ENCODE assay signal across 26 cellular contexts in the genomic region with DNA sequence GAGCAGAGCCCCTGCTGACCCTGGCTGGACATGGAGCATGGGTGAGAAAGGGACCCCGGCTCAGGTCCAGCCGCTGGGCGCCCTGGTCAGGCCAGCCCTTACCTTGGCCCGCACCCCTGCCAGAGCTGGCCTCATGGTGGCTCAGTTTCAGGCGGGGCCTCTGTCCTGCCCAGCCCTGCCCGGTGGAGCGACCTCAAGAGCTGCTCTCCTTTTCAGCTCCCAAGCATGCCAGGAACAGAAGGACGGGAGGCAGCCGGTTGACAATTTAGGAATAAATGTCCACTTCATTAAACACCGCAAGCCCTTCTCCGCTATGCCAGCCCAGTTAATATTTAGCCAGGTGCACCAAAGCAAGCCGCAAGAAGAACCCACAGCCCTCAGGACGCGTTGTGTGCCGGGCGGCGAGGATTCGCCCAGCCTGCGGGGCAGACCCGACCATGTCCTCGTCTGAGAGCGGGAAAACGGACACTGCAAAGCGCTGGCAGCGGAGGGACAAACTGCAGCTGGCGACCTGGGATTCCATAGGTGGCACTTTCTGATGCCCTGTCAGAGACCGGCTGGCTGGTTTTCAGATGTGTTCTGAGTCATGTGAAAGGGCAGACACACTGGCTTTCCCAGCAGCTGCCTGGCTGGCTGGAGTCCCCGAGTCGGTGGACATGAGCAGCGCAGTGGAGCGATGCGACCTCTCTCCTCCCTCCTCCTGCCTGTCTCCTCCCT.
DNase-seq lines count a peak whose midpoint lies in the region; ATAC-seq, FAIRE-seq and TF ChIP-seq lines count a peak whose summit lies in the region.
"Had no signal": no experiment of that assay in that cellular context is flagged by ENCODE, and none has a peak within 500 bp of the region (broad histone marks: within the 10 kb centered on the region; RNA-seq: fewer than 3 reads in every experiment).

No MANE protein-coding gene starts in this region.

- peak; percentile 71 for DNase-seq in ACHN
- peak; percentile 56 for DNase-seq in HK-2 (ENCODE audit: unreplicated experiment)
- DNase-seq in kidney: peak; percentile 91
- peak; percentile 53 for DNase-seq in mucosa of gallbladder (ENCODE audit: low spot score)
- no peak for DNase-seq in A673 (ENCODE audit: low spot score)
- no peak for DNase-seq in osteocyte (ENCODE audit: extremely low spot score, unreplicated experiment)
- DNase-seq in NOMO-1 treated with DMSO at 0.1 percent for 48 hours (lab: John Stamatoyannopoulos, UW; ENCODE audit: unreplicated experiment): no peak
- DNase-seq: activated CD4-positive, alpha-beta T cell treated with anti-CD3 and anti-CD28 coated beads, Interleukin-2, amount 10 ng/mL, durations not matched to agents 24 days and 14 days; activated CD8-positive, alpha-beta memory T cell treated with anti-CD3 and anti-CD28 coated beads, Interleukin-2, amount 10 ng/mL, durations not matched to agents 7 days and 5 days; activated naive CD4-positive, alpha-beta T cell treated with anti-CD3 and anti-CD28 coated beads for 36 hours; effector memory CD4-positive, alpha-beta T cell; foreskin keratinocyte; GDM1; Kasumi-1; mammary epithelial cell; NCI-H187; NCI-H69; spleen; stimulated activated CD4-positive, alpha-beta T cell treated with anti-CD3 and anti-CD28 coated beads, Interleukin-2, amount 100 ng/mL, for 48 hours; stimulated activated naive B cell treated with anti-CD40 and anti-IgM and Interleukin-4, amounts not matched to agents 10 μg/mL and 1 μg/mL and 100 μg/mL, for 72 hours; T-helper 2 cell; testis had no signal

- H3K36me3 ChIP-seq in kidney (ENCODE audit: control insufficient read depth in 1 of 2, insufficient read depth in 2 of 2, low read length in 2 of 2) (no peaks in the 10 kb centered on the region), A673 (ENCODE audit: insufficient read depth, low read length, poor library complexity, severe bottlenecking) (no peaks in the 10 kb centered on the region)
- H3K36me3 ChIP-seq: breast epithelium, neutrophil, spleen had no signal

- H3K4me1 ChIP-seq in kidney (ENCODE audit: control insufficient read depth in 1 of 2, insufficient read depth in 1 of 2, low read depth in 1 of 2, low read length in 2 of 2) (peaks cover 7 to 11% of the 10 kb centered on the region in 2 donors), A673 (ENCODE audit: insufficient read depth, low read length, poor library complexity, severe bottlenecking) (no peaks in the 10 kb centered on the region)
- H3K4me1 ChIP-seq: breast epithelium, foreskin keratinocyte had no signal

- H3K4me1 Mint-ChIP-seq in osteocyte (ENCODE audit: unreplicated experiment): peaks cover 35% of the 10 kb centered on the region
- H3K4me1 Mint-ChIP-seq: activated CD4-positive, alpha-beta T cell treated with anti-CD3 and anti-CD28 coated beads, Interleukin-2, amount 10 ng/mL, durations not matched to agents 24 days and 14 days; activated CD8-positive, alpha-beta memory T cell treated with anti-CD3 and anti-CD28 coated beads, Interleukin-2, amount 10 ng/mL, durations not matched to agents 7 days and 5 days; stimulated activated naive B cell treated with anti-CD40 and anti-IgM and Interleukin-4, amounts not matched to agents 10 μg/mL and 1 μg/mL and 100 μg/mL, for 72 hours had no signal

- peak overlapping the region in 1 of 2 donors; percentile 22 for H3K9ac ChIP-seq in kidney (ENCODE audit: low read length in 2 of 2)

- no peaks in the 10 kb centered on the region for H3K36me3 Mint-ChIP-seq in osteocyte (ENCODE audit: unreplicated experiment)
- H3K36me3 Mint-ChIP-seq: activated CD8-positive, alpha-beta memory T cell treated with anti-CD3 and anti-CD28 coated beads, Interleukin-2, amount 10 ng/mL, durations not matched to agents 7 days and 5 days; stimulated activated naive B cell treated with anti-CD40 and anti-IgM and Interleukin-4, amounts not matched to agents 10 μg/mL and 1 μg/mL and 100 μg/mL, for 72 hours had no signal

- H3K27ac ChIP-seq in kidney (ENCODE audit: low read depth in 2 of 2, low read length in 2 of 2) (peak overlapping the region; percentile 33 to 78), A673 (ENCODE audit: low read depth, low read length, poor library complexity, severe bottlenecking) (no peak overlapping the region)
- H3K27ac ChIP-seq: breast epithelium, foreskin keratinocyte, neutrophil, RWPE1, spleen had no signal

- H3K27me3 ChIP-seq in A673 (replicated peaks; ENCODE audit: insufficient read depth, low read depth, low read length, poor library complexity): no peaks in the 10 kb centered on the region
- H3K27me3 ChIP-seq: breast epithelium, foreskin keratinocyte, neutrophil, spleen, testis had no signal

- ATAC-seq in HG02884 (IDR thresholded peaks at IDR 0.05; ENCODE audit: unreplicated experiment): no peak
- ATAC-seq: activated CD8-positive, alpha-beta memory T cell treated with anti-CD3 and anti-CD28 coated beads, Interleukin-2, amount 10 ng/mL, durations not matched to agents 7 days and 5 days; foreskin keratinocyte; stimulated activated naive B cell treated with anti-CD40 and anti-IgM and Interleukin-4, amounts not matched to agents 10 μg/mL and 1 μg/mL and 100 μg/mL, for 72 hours had no signal

- no peak for TF ChIP-seq CTCF in kidney (IDR thresholded peaks at IDR 0.05; ENCODE audit: borderline replicate concordance, extremely low read depth, insufficient read depth)
- no peak for TF ChIP-seq CTCF in A673 (conservative IDR thresholded peaks at IDR 0.05; ENCODE audit: low read depth, low read length)
- TF ChIP-seq CTCF in osteocyte (IDR thresholded peaks at IDR 0.05): no peak

- in situ Hi-C loops in ACHN (cut with HindIII; ENCODE audit: low pct_ligation_motif_present, low pct_unique_long_range_greater_than_20kb, low sequenced_read_pairs): no loop called here

- CTCF ChIA-PET in A673 (lab: Charles Lee): no interaction called here

- intact Hi-C loops in kidney (cut with DNase I) (no loop called here), A673 (cut with micrococcal nuclease; ENCODE audit: unreplicated experiment) (no loop called here)

- no TSS peak for BruUV-seq in A673 (replicated peaks; lab: Mats Ljungman, UMichigan)

- H3K9me3 Mint-ChIP-seq in osteocyte (ENCODE audit: unreplicated experiment): no peaks in the 10 kb centered on the region
- H3K9me3 Mint-ChIP-seq: activated CD4-positive, alpha-beta T cell treated with anti-CD3 and anti-CD28 coated beads, Interleukin-2, amount 10 ng/mL, durations not matched to agents 24 days and 14 days; activated naive CD4-positive, alpha-beta T cell treated with anti-CD3 and anti-CD28 coated beads for 36 hours; stimulated activated naive B cell treated with anti-CD40 and anti-IgM and Interleukin-4, amounts not matched to agents 10 μg/mL and 1 μg/mL and 100 μg/mL, for 72 hours had no signal

- peaks cover 4% of the 10 kb centered on the region for H3K27me3 Mint-ChIP-seq in osteocyte (ENCODE audit: unreplicated experiment)
- H3K27me3 Mint-ChIP-seq: activated CD4-positive, alpha-beta T cell treated with anti-CD3 and anti-CD28 coated beads, Interleukin-2, amount 10 ng/mL, durations not matched to agents 24 days and 14 days; activated CD8-positive, alpha-beta memory T cell treated with anti-CD3 and anti-CD28 coated beads, Interleukin-2, amount 10 ng/mL, durations not matched to agents 7 days and 5 days had no signal

- H3K9me3 ChIP-seq in kidney (ENCODE audit: control insufficient read depth in 1 of 2, low read length in 2 of 2) (no peaks in the 10 kb centered on the region), A673 (ENCODE audit: low read depth, low read length, poor library complexity, severe bottlenecking) (no peaks in the 10 kb centered on the region)
- H3K9me3 ChIP-seq: breast epithelium, neutrophil, spleen, testis had no signal

- no peak overlapping the region for H3K4me3 Mint-ChIP-seq in osteocyte (ENCODE audit: unreplicated experiment)
- H3K4me3 Mint-ChIP-seq: activated CD4-positive, alpha-beta T cell treated with anti-CD3 and anti-CD28 coated beads, Interleukin-2, amount 10 ng/mL, durations not matched to agents 24 days and 14 days; activated CD8-positive, alpha-beta memory T cell treated with anti-CD3 and anti-CD28 coated beads, Interleukin-2, amount 10 ng/mL, durations not matched to agents 7 days and 5 days; activated naive CD4-positive, alpha-beta T cell treated with anti-CD3 and anti-CD28 coated beads for 36 hours; stimulated activated naive B cell treated with anti-CD40 and anti-IgM and Interleukin-4, amounts not matched to agents 10 μg/mL and 1 μg/mL and 100 μg/mL, for 72 hours had no signal

- H3K4me3 ChIP-seq in kidney (ENCODE audit: low read length in 2 of 2) (peak overlapping the region; percentile 42 to 44), A673 (ENCODE audit: low read depth, low read length, poor library complexity, severe bottlenecking) (no peak overlapping the region)
- H3K4me3 ChIP-seq: breast epithelium, spleen, testis had no signal

- FAIRE-seq in kidney (lab: Jason Lieb, UNC): no peak

- POLR2A ChIA-PET in A673 (lab: Charles Lee; ENCODE audit: low non-redundant PET): no interaction called here

- H3K27ac Mint-ChIP-seq in osteocyte (ENCODE audit: unreplicated experiment): no peak overlapping the region
- H3K27ac Mint-ChIP-seq: activated CD4-positive, alpha-beta T cell treated with anti-CD3 and anti-CD28 coated beads, Interleukin-2, amount 10 ng/mL, durations not matched to agents 24 days and 14 days; activated CD8-positive, alpha-beta memory T cell treated with anti-CD3 and anti-CD28 coated beads, Interleukin-2, amount 10 ng/mL, durations not matched to agents 7 days and 5 days; activated naive CD4-positive, alpha-beta T cell treated with anti-CD3 and anti-CD28 coated beads for 36 hours; stimulated activated naive B cell treated with anti-CD40 and anti-IgM and Interleukin-4, amounts not matched to agents 10 μg/mL and 1 μg/mL and 100 μg/mL, for 72 hours had no signal

Comparison
In these comparisons a context has a peak if more than half of its experiments do, and no peak if none do; other contexts are left out.
1. DNase-seq: peak in ACHN (single experiment), HK-2 (single experiment), kidney (single experiment) and mucosa of gallbladder (single experiment); none in A673 (single experiment), osteocyte (single experiment) and NOMO-1 treated with DMSO at 0.1 percent for 48 hours (single experiment).